ENCODE assay signal across 15 cellular contexts in genomic region chrX:151177141-151178027, GRCh38. TPM values are rescaled to one million over a fixed set of nuclear protein-coding genes. Genes with fewer than 3 reads are reported as not detected.
DNase-seq lines count a peak whose midpoint lies in the region; ATAC-seq, FAIRE-seq and TF ChIP-seq lines count a peak whose summit lies in the region.
"Had no signal": no experiment of that assay in that cellular context is flagged by ENCODE, and none has a peak within 500 bp of the region (broad histone marks: within the 10 kb centered on the region; RNA-seq: fewer than 3 reads in every experiment).

No MANE protein-coding gene starts in this region.

- H3K27me3 ChIP-seq in testis, result no peaks in the 10 kb centered on the region

- no peak for TF ChIP-seq POLR2A in testis (IDR thresholded peaks at IDR 0.05)

- H3K27me3 Mint-ChIP-seq in activated T-cell treated with anti-CD3 and anti-CD28 coated beads, Interleukin-2, amount 50 U/mL, for 24 hours, result peaks cover 82% of the 10 kb centered on the region
- H3K27me3 Mint-ChIP-seq in chondrocyte (ENCODE audit: low read depth), result peaks cover 56% of the 10 kb centered on the region

- H3K9me3 Mint-ChIP-seq in activated T-cell treated with anti-CD3 and anti-CD28 coated beads, Interleukin-2, amount 50 U/mL, for 24 hours, result no peaks in the 10 kb centered on the region
- H3K9me3 Mint-ChIP-seq in chondrocyte (ENCODE audit: low read depth), result peaks cover 25% of the 10 kb centered on the region

- H3K27ac ChIP-seq in testis (no peak overlapping the region), kidney (ENCODE audit: low read depth in 2 of 2, low read length in 2 of 2) (no peak overlapping the region)

- H3K27ac Mint-ChIP-seq in activated T-cell treated with anti-CD3 and anti-CD28 coated beads, Interleukin-2, amount 50 U/mL, for 24 hours, result no peak overlapping the region
- no peak overlapping the region for H3K27ac Mint-ChIP-seq in chondrocyte (ENCODE audit: unreplicated experiment)
- H3K27ac Mint-ChIP-seq: naive B cell had no signal

- H3K9me3 ChIP-seq in testis (no peaks in the 10 kb centered on the region), kidney (ENCODE audit: control insufficient read depth in 1 of 2, low read length in 2 of 2) (no peaks in the 10 kb centered on the region)

- no peak for FAIRE-seq in kidney (lab: Jason Lieb, UNC)
- FAIRE-seq: GM12878, small intestine had no signal

- H3K36me3 Mint-ChIP-seq in activated T-cell treated with anti-CD3 and anti-CD28 coated beads, Interleukin-2, amount 50 U/mL, for 24 hours (ENCODE audit: low read depth), result no peaks in the 10 kb centered on the region
- no peaks in the 10 kb centered on the region for H3K36me3 Mint-ChIP-seq in chondrocyte (ENCODE audit: low read depth)

- TF ChIP-seq CTCF in chondrocyte (IDR thresholded peaks at IDR 0.05), result no peak
- TF ChIP-seq CTCF in testis (IDR thresholded peaks at IDR 0.05), result no peak
- no peak for TF ChIP-seq CTCF in kidney (IDR thresholded peaks at IDR 0.05; ENCODE audit: borderline replicate concordance, extremely low read depth, insufficient read depth)

- peak; percentile 26 for ATAC-seq in left lobe of liver
- ATAC-seq: GM12878 had no signal

- no peak for DNase-seq in activated T-cell treated with anti-CD3 and anti-CD28 coated beads, Interleukin-2, amount 50 U/mL, for 24 hours
- DNase-seq in activated T-cell treated with anti-CD3 and anti-CD28 coated beads, Interleukin-2, amount 50 U/mL, for 48 hours, result no peak
- DNase-seq in chondrocyte (ENCODE audit: low spot score), result no peak
- no peak for DNase-seq in left lobe of liver (ENCODE audit: low spot score)
- DNase-seq in testis, result no peak
- no peak for DNase-seq in kidney
- DNase-seq in middle frontal gyrus (ENCODE audit: extremely low spot score, low spot score), result no peak
- no peak for DNase-seq in DMS114 treated with DMSO at 0.1 percent for 48 hours (lab: John Stamatoyannopoulos, UW; ENCODE audit: unreplicated experiment)
- DNase-seq: activated CD4-positive, CD25-positive, alpha-beta regulatory T cell treated with anti-CD3 and anti-CD28 coated beads, Interleukin-2, amount 50 U/mL, for 72 hours; DMS79; naive B cell; NCI-H1930; small intestine had no signal

- H3K36me3 ChIP-seq in testis (ENCODE audit: low read depth, missing control alignments) (no peaks in the 10 kb centered on the region), kidney (ENCODE audit: control insufficient read depth in 1 of 2, insufficient read depth in 2 of 2, low read length in 2 of 2) (no peaks in the 10 kb centered on the region)

- H3K4me3 ChIP-seq in testis, result peak overlapping the region; percentile 18 to 41
- no peak overlapping the region for H3K4me3 ChIP-seq in kidney (ENCODE audit: low read length in 2 of 2)
- H3K4me3 ChIP-seq: GM12878 had no signal

- H3K4me1 ChIP-seq in testis (no peaks in the 10 kb centered on the region), kidney (ENCODE audit: control insufficient read depth in 1 of 2, insufficient read depth in 1 of 2, low read depth in 1 of 2, low read length in 2 of 2) (no peaks in the 10 kb centered on the region)

- peaks cover 9% of the 10 kb centered on the region for H3K4me1 Mint-ChIP-seq in activated T-cell treated with anti-CD3 and anti-CD28 coated beads, Interleukin-2, amount 50 U/mL, for 24 hours (ENCODE audit: low read depth)
- peaks cover 16% of the 10 kb centered on the region for H3K4me1 Mint-ChIP-seq in chondrocyte (ENCODE audit: low read depth)

- peak overlapping the region; percentile 8 for H3K4me3 Mint-ChIP-seq in activated T-cell treated with anti-CD3 and anti-CD28 coated beads, Interleukin-2, amount 50 U/mL, for 24 hours
- peak overlapping the region; percentile 45 for H3K4me3 Mint-ChIP-seq in chondrocyte (ENCODE audit: unreplicated experiment)

- no peak overlapping the region for H3K9ac ChIP-seq in kidney (ENCODE audit: low read length in 2 of 2)

- whole genome bisulfite sequencing in testis, 2 donors, result 0% methylated on average over 27 of the region's 96 CpGs; no CpG with 5 or more reads in 1 of the 2 donors

- intact Hi-C loops in testis (cut with DNase I; ENCODE audit: low total_unique reads) (no loop called here), kidney (cut with DNase I) (no loop called here)

RNA-seq across cellular contexts. Expression of gene GPR50, which starts 1.0 kb away (rescaled TPM):
- total RNA-seq in chondrocyte (not detected in 3 replicates), left lobe of liver (not detected), testis (under 1 TPM in 1 of 2 donors, not detected in 1; 0.24 TPM), kidney (not detected)
- polyA plus RNA-seq in testis (ENCODE audit: insufficient read depth, low read depth, low replicate concordance) (not detected), kidney (ENCODE audit: insufficient read depth, low read depth, low replicate concordance) (not detected)
- total RNA-seq: epithelial cell of proximal tubule, GM12878 had no signal
- polyA plus RNA-seq: small intestine had no signal

Comparison
In these comparisons a context has a peak if more than half of its experiments do, and no peak if none do; other contexts are left out.
1. H3K4me3 ChIP-seq: peak in testis (2 of 2); none in kidney (0 of 2).